ENCODE assay signal across 10 cellular contexts in genomic region chr3:111635403-111635802, GRCh38. TPM values are rescaled to one million over a fixed set of nuclear protein-coding genes. Genes with fewer than 3 reads are reported as not detected.
"Had no signal": no experiment of that assay in that cellular context is flagged by ENCODE, and none has a peak within 500 bp of the region (broad histone marks: within the 10 kb centered on the region; RNA-seq: fewer than 3 reads in every experiment).

No MANE protein-coding gene starts in this region.

- H3K4me3 ChIP-seq: GM23338, K562 had no signal

- H3K4me2 ChIP-seq: GM23338 had no signal

- FAIRE-seq: H1, H54, HTR-8/SVneo, K562 had no signal

- H2AFZ ChIP-seq: GM23338 had no signal

- DNase-seq: H9, HCEC 1CT, HFFc6, KG1 had no signal

- ATAC-seq: GM23338, K562 had no signal

RNA-seq across cellular contexts. Expression of gene ZBED2, which starts 40.3 kb away (rescaled TPM):
- total RNA-seq: GM23338, H1, H9, HT-29 had no signal
- polyA plus RNA-seq: GM23338, H1, K562 had no signal
